In genomic region chr4:3413675-3414420, GRCh38 we compare ENCODE assay signal across 1 cellular context.
TF ChIP-seq lines count a peak whose summit lies in the region.

No MANE protein-coding gene starts in this region.

TF ChIP-seq in WTC11, 78 proteins besides CTCF, POLR2A, EP300 and RAD21 (continued from another document):
- TF ChIP-seq ZNF425 (CRISPR knock-in tag; conservative IDR thresholded peaks at IDR 0.05), result no peak
